10 cellular contexts compared by ENCODE assay signal in genomic region chr17:40538019-40538935, GRCh38. TPM values are rescaled to one million over a fixed set of nuclear protein-coding genes. Genes with fewer than 3 reads are reported as not detected.
DNase-seq lines count a peak whose midpoint lies in the region; ATAC-seq lines count a peak whose summit lies in the region.
"Had no signal": no experiment of that assay in that cellular context is flagged by ENCODE, and none has a peak within 500 bp of the region (broad histone marks: within the 10 kb centered on the region; RNA-seq: fewer than 3 reads in every experiment).

No MANE protein-coding gene starts in this region.

- no peaks in the 10 kb centered on the region for H3K27me3 ChIP-seq in skeletal muscle satellite cell (ENCODE audit: control insufficient read depth, insufficient read depth, low read length)
- no peaks in the 10 kb centered on the region for H3K27me3 ChIP-seq in Karpas-422 (ENCODE audit: low read length)

- ATAC-seq in activated T-helper 17 cell treated with anti-CD3 and anti-CD28 coated beads, Interleukin-2, amount 50 U/mL, for 72 hours (replicated peaks) = no peak
- peak; percentile 70 for ATAC-seq in left ventricle myocardium superior
- ATAC-seq in HG03135 (IDR thresholded peaks at IDR 0.05; ENCODE audit: unreplicated experiment) = no peak

- peak overlapping the region; percentile 28 for H3K4me3 Mint-ChIP-seq in activated T-helper 17 cell treated with anti-CD3 and anti-CD28 coated beads, Interleukin-2, amount 50 U/mL, for 72 hours
- H3K4me3 Mint-ChIP-seq: activated naive CD4-positive, alpha-beta T cell treated with anti-CD3 and anti-CD28 coated beads, Interleukin-2, amount 50 U/mL, for 24 hours had no signal

- H3K4me1 Mint-ChIP-seq in activated T-helper 17 cell treated with anti-CD3 and anti-CD28 coated beads, Interleukin-2, amount 50 U/mL, for 72 hours = peaks cover 64% of the 10 kb centered on the region

- peaks cover 21% of the 10 kb centered on the region for H3K36me3 Mint-ChIP-seq in activated T-helper 17 cell treated with anti-CD3 and anti-CD28 coated beads, Interleukin-2, amount 50 U/mL, for 72 hours (ENCODE audit: low read depth)
- H3K36me3 Mint-ChIP-seq: activated naive CD4-positive, alpha-beta T cell treated with anti-CD3 and anti-CD28 coated beads, Interleukin-2, amount 50 U/mL, for 24 hours had no signal

- no peak overlapping the region for H3K27ac ChIP-seq in Karpas-422 (ENCODE audit: low read length)

- intact Hi-C loops in left ventricle myocardium superior (cut with micrococcal nuclease) = no loop called here

- peak overlapping the region; percentile 67 for H3K27ac Mint-ChIP-seq in activated T-helper 17 cell treated with anti-CD3 and anti-CD28 coated beads, Interleukin-2, amount 50 U/mL, for 72 hours

- H3K27me3 Mint-ChIP-seq in activated T-helper 17 cell treated with anti-CD3 and anti-CD28 coated beads, Interleukin-2, amount 50 U/mL, for 72 hours = no peaks in the 10 kb centered on the region
- H3K27me3 Mint-ChIP-seq: activated naive CD4-positive, alpha-beta T cell treated with anti-CD3 and anti-CD28 coated beads, Interleukin-2, amount 50 U/mL, for 24 hours had no signal

- H3K4me2 ChIP-seq in skeletal muscle satellite cell (ENCODE audit: low read length) (no peak overlapping the region), Karpas-422 (ENCODE audit: low read depth, low read length, poor library complexity, severe bottlenecking) (no peak overlapping the region)

- DNase-seq in G401 (ENCODE audit: low spot score) (peak; percentile 91), left ventricle myocardium superior (peak; percentile 88), Karpas-422 (no peak), NCI-H1092 treated with DMSO at 0.1 percent for 48 hours (lab: John Stamatoyannopoulos, UW) (no peak), T-helper 2 cell (no peak)

- in situ Hi-C loops in G401 (cut with HindIII; ENCODE audit: low sequenced_read_pairs) = no loop called here

- no peaks in the 10 kb centered on the region for H3K9me3 Mint-ChIP-seq in activated T-helper 17 cell treated with anti-CD3 and anti-CD28 coated beads, Interleukin-2, amount 50 U/mL, for 72 hours
- H3K9me3 Mint-ChIP-seq: activated naive CD4-positive, alpha-beta T cell treated with anti-CD3 and anti-CD28 coated beads, Interleukin-2, amount 50 U/mL, for 24 hours had no signal

- no peak overlapping the region for H2AFZ ChIP-seq in Karpas-422 (ENCODE audit: low read length)

- H3K36me3 ChIP-seq in skeletal muscle satellite cell (ENCODE audit: insufficient read depth, low read length) (no peaks in the 10 kb centered on the region), Karpas-422 (ENCODE audit: insufficient read depth, low read length) (no peaks in the 10 kb centered on the region)

- no peaks in the 10 kb centered on the region for H3K79me2 ChIP-seq in Karpas-422 (ENCODE audit: low read length)

- H3K9me3 ChIP-seq in skeletal muscle satellite cell (replicated peaks; ENCODE audit: low read length) (no peaks in the 10 kb centered on the region), Karpas-422 (ENCODE audit: low read length) (no peaks in the 10 kb centered on the region)

- H3K9me2 ChIP-seq in Karpas-422 (replicated peaks; ENCODE audit: insufficient read depth, low read length) = no peaks in the 10 kb centered on the region

- peak overlapping the region; percentile 8 for H3K4me3 ChIP-seq in skeletal muscle satellite cell (ENCODE audit: low read length)
- no peak overlapping the region for H3K4me3 ChIP-seq in Karpas-422 (ENCODE audit: low read length)

- H3K9ac ChIP-seq in skeletal muscle satellite cell (ENCODE audit: low read depth, low read length) (peak overlapping the region; percentile 60), Karpas-422 (ENCODE audit: low read length) (no peak overlapping the region)

- H3K4me1 ChIP-seq in skeletal muscle satellite cell (ENCODE audit: control insufficient read depth, insufficient read depth, low read length) (peaks cover 54% of the 10 kb centered on the region), Karpas-422 (ENCODE audit: low read length) (no peaks in the 10 kb centered on the region)

- H4K20me1 ChIP-seq in Karpas-422 (ENCODE audit: insufficient read depth, low read depth, low read length) = no peaks in the 10 kb centered on the region

RNA-seq across cellular contexts. Expression of gene CCR7, which starts 27.0 kb away (rescaled TPM):
- total RNA-seq in G401 (2014; rRNA removed; shearing (Covaris generic)) = not detected in 2 replicates
- 100 to 1,000 TPM; 140 to 304 TPM for total RNA-seq in activated T-helper 17 cell treated with anti-CD3 and anti-CD28 coated beads, Interleukin-2, amount 50 U/mL, for 72 hours
- 0.22 TPM for total RNA-seq in left ventricle myocardium superior
- total RNA-seq in skeletal muscle satellite cell (2012; rRNA removed) = 0.25 and 0.66 TPM in 2 replicates
- total RNA-seq in Karpas-422 (2014; rRNA removed; shearing (Covaris generic); ENCODE audit: low replicate concordance) = not detected in 2 replicates
- total RNA-seq: kidney epithelial cell had no signal

RNA-seq across cellular contexts. Expression of gene TNS4, which starts 36.9 kb away (rescaled TPM):
- not detected in 2 replicates for total RNA-seq in G401 (2014; rRNA removed; shearing (Covaris generic))
- 10 to 100 TPM in 1 of 2 donors, 1 to 10 TPM in 1; 8.8 to 19.8 TPM for total RNA-seq in activated T-helper 17 cell treated with anti-CD3 and anti-CD28 coated beads, Interleukin-2, amount 50 U/mL, for 72 hours
- not detected for total RNA-seq in left ventricle myocardium superior
- total RNA-seq in skeletal muscle satellite cell (2012; rRNA removed) = under 0.01 and 0.22 TPM in 2 replicates
- total RNA-seq in Karpas-422 (2014; rRNA removed; shearing (Covaris generic); ENCODE audit: low replicate concordance) = not detected in 2 replicates
- total RNA-seq: kidney epithelial cell had no signal

Comparison
In these comparisons a context has a peak if more than half of its experiments do, and no peak if none do; other contexts are left out.
1. DNase-seq: peak in G401 (single experiment) and left ventricle myocardium superior (single experiment); none in Karpas-422 (single experiment), NCI-H1092 treated with DMSO at 0.1 percent for 48 hours (single experiment) and T-helper 2 cell (0 of 5).
2. RNA of gene CCR7, which starts 27.0 kb away (total RNA-seq): 140 to 304 TPM in activated T-helper 17 cell treated with anti-CD3 and anti-CD28 coated beads, Interleukin-2, amount 50 U/mL, for 72 hours; 0.22 TPM in left ventricle myocardium superior (single experiment), not detected in G401 and not detected in Karpas-422; every median in the first group is over 100 times any median in the second.